ENCODE assay signal across 1 cellular context in genomic region chr9:34252016-34252415, GRCh38.
TF ChIP-seq lines count a peak whose summit lies in the region.

No MANE protein-coding gene starts in this region.

TF ChIP-seq in endothelial cell of umbilical vein, 7 proteins besides CTCF, POLR2A, EP300 and RAD21:
- TF ChIP-seq MYC (IDR thresholded peaks at IDR 0.05; ENCODE audit: low read depth, low read length): no peak
- TF ChIP-seq JUN (IDR thresholded peaks at IDR 0.05; ENCODE audit: borderline replicate concordance, insufficient read depth, insufficient read length, low read depth): no peak
- no peak for TF ChIP-seq FOS (IDR thresholded peaks at IDR 0.05; ENCODE audit: borderline replicate concordance, insufficient read depth, low read length)
- no peak for TF ChIP-seq POLR2AphosphoS5 (IDR thresholded peaks at IDR 0.05; ENCODE audit: insufficient read depth, low read depth, low read length)
- no peak for TF ChIP-seq EZH2 (IDR thresholded peaks at IDR 0.05; ENCODE audit: borderline replicate concordance, low read depth, low read length, severe bottlenecking)
- TF ChIP-seq GATA2 (IDR thresholded peaks at IDR 0.05; ENCODE audit: insufficient read depth, insufficient read length, low read depth, low read length): no peak
- TF ChIP-seq, protein P1, sequence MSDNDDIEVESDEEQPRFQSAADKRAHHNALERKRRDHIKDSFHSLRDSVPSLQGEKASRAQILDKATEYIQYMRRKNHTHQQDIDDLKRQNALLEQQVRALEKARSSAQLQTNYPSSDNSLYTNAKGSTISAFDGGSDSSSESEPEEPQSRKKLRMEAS (IDR thresholded peaks at IDR 0.05; ENCODE audit: insufficient read depth, insufficient read length): no peak
TF ChIP-seq in endothelial cell of umbilical vein: peak in this region for 0.
